1 cellular context compared by ENCODE assay signal in the genomic region with DNA sequence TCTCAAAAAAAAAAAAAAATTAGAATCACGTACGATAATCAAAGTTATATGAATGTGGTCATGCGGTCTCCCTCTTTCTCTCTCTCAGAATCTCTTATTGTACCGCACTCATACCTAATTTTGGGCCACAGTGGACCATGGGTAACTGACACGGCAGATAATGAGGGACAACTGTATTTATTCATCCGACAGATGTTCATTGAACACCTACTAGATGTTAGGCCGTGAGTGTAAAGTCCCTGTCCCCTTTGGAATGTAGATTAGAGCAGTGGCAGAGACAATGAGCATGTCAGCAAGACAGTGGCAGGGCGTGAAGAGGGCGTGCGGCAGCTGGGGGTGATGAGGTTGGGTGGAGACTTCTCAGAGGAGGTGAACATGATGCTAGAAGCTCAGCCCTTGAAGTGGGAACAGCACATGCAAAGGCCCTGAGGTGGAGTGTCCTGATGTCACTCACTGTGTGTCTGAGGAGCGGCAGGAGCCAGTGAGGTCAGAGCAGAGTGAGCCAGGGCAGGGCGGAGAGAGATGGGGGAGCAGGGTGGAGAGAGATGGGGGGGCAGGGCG.
TF ChIP-seq lines count a peak whose summit lies in the region.

No MANE protein-coding gene starts in this region.

TF ChIP-seq in H1, 55 proteins besides CTCF, POLR2A, EP300 and RAD21:
- TF ChIP-seq FOSL1 (IDR thresholded peaks at IDR 0.05; ENCODE audit: insufficient read depth, low read depth, low read length) (no peak), KDM1A (IDR thresholded peaks at IDR 0.05; ENCODE audit: borderline replicate concordance, low read length) (peak; percentile 70; the same call in 1 of the 2 replicates)
